11 cellular contexts compared by ENCODE assay signal in genomic region chr1:5423109-5423508, GRCh38.
DNase-seq lines count a peak whose midpoint lies in the region; ATAC-seq, FAIRE-seq and TF ChIP-seq lines count a peak whose summit lies in the region.
"Had no signal": no experiment of that assay in that cellular context is flagged by ENCODE, and none has a peak within 500 bp of the region (broad histone marks: within the 10 kb centered on the region; RNA-seq: fewer than 3 reads in every experiment).

No MANE protein-coding gene starts in this region.

- DNase-seq in CD8-positive, alpha-beta T cell, result peak in 6 of 7 experiments; percentile 21 to 75 (median 40)
- peak; percentile 85 for DNase-seq in NCI-H510A (lab: John Stamatoyannopoulos, UW)
- peak; percentile 67 for DNase-seq in activated CD8-positive, alpha-beta memory T cell treated with anti-CD3 and anti-CD28 coated beads, Interleukin-2, amount 10 ng/mL, durations not matched to agents 7 days and 5 days
- peak; percentile 46 to 75 for DNase-seq in mesothelial cell of epicardium (ENCODE audit: low spot score in 2 of 2, unreplicated experiment in 2 of 2)
- DNase-seq in GM12892 (ENCODE audit: insufficient read length), result no peak
- no peak for DNase-seq in SKM-1 (lab: John Stamatoyannopoulos, UW; ENCODE audit: unreplicated experiment)
- DNase-seq: GOT3 had no signal

- H3K36me3 Mint-ChIP-seq in CD8-positive, alpha-beta T cell, result no peaks in the 10 kb centered on the region
- H3K36me3 Mint-ChIP-seq in activated CD8-positive, alpha-beta memory T cell treated with anti-CD3 and anti-CD28 coated beads, Interleukin-2, amount 10 ng/mL, durations not matched to agents 7 days and 5 days, result no peaks in the 10 kb centered on the region
- H3K36me3 Mint-ChIP-seq in mesothelial cell of epicardium, result no peaks in the 10 kb centered on the region
- H3K36me3 Mint-ChIP-seq: IgD-negative memory B cell had no signal

- POLR2A ChIA-PET in CD8-positive, alpha-beta T cell (lab: Charles Lee), result no interaction called here

- no peak for TF ChIP-seq CTCF in CD8-positive, alpha-beta T cell (IDR thresholded peaks at IDR 0.05)
- no peak for TF ChIP-seq CTCF in mesothelial cell of epicardium (IDR thresholded peaks at IDR 0.05; ENCODE audit: unreplicated experiment)

- H3K4me3 ChIP-seq in CD8-positive, alpha-beta T cell (ENCODE audit: low read depth, low read length), result no peak overlapping the region

- H3K9me3 ChIP-seq in CD8-positive, alpha-beta T cell (ENCODE audit: low read length), result no peaks in the 10 kb centered on the region

- H3K4me3 Mint-ChIP-seq in CD8-positive, alpha-beta T cell, result peak overlapping the region; percentile 50
- no peak overlapping the region for H3K4me3 Mint-ChIP-seq in activated CD8-positive, alpha-beta memory T cell treated with anti-CD3 and anti-CD28 coated beads, Interleukin-2, amount 10 ng/mL, durations not matched to agents 7 days and 5 days
- peak overlapping the region; percentile 14 for H3K4me3 Mint-ChIP-seq in mesothelial cell of epicardium
- H3K4me3 Mint-ChIP-seq: IgD-negative memory B cell had no signal

- peak overlapping the region; percentile 79 for H3K27ac Mint-ChIP-seq in CD8-positive, alpha-beta T cell
- no peak overlapping the region for H3K27ac Mint-ChIP-seq in activated CD8-positive, alpha-beta memory T cell treated with anti-CD3 and anti-CD28 coated beads, Interleukin-2, amount 10 ng/mL, durations not matched to agents 7 days and 5 days
- peak overlapping the region; percentile 2 for H3K27ac Mint-ChIP-seq in mesothelial cell of epicardium
- H3K27ac Mint-ChIP-seq: IgD-negative memory B cell had no signal

- intact Hi-C loops in CD8-positive, alpha-beta T cell (cut with DNase I, micrococcal nuclease), result no loop called here

- peaks cover 15% of the 10 kb centered on the region for H3K27me3 Mint-ChIP-seq in CD8-positive, alpha-beta T cell (ENCODE audit: low read depth)
- peaks cover 35% of the 10 kb centered on the region for H3K27me3 Mint-ChIP-seq in activated CD8-positive, alpha-beta memory T cell treated with anti-CD3 and anti-CD28 coated beads, Interleukin-2, amount 10 ng/mL, durations not matched to agents 7 days and 5 days
- H3K27me3 Mint-ChIP-seq in mesothelial cell of epicardium (ENCODE audit: low read depth), result peaks cover 66% of the 10 kb centered on the region

- H3K4me1 Mint-ChIP-seq in CD8-positive, alpha-beta T cell (ENCODE audit: low read depth), result peaks cover 30% of the 10 kb centered on the region
- H3K4me1 Mint-ChIP-seq in activated CD8-positive, alpha-beta memory T cell treated with anti-CD3 and anti-CD28 coated beads, Interleukin-2, amount 10 ng/mL, durations not matched to agents 7 days and 5 days, result peaks cover 10% of the 10 kb centered on the region
- H3K4me1 Mint-ChIP-seq in mesothelial cell of epicardium, result peaks cover 34% of the 10 kb centered on the region

- no peak overlapping the region for H3K27ac ChIP-seq in CD8-positive, alpha-beta T cell (ENCODE audit: low read depth, low read length)

- H3K4me1 ChIP-seq in CD8-positive, alpha-beta T cell (ENCODE audit: insufficient read depth, low read length), result peaks cover 23% of the 10 kb centered on the region

- no peak for TF ChIP-seq POLR2A in GM12892 (IDR thresholded peaks at IDR 0.05; ENCODE audit: low read depth, low read length)

- H3K36me3 ChIP-seq in CD8-positive, alpha-beta T cell (ENCODE audit: insufficient read depth, low read length), result no peaks in the 10 kb centered on the region

- FAIRE-seq in GM12892 (lab: Jason Lieb, UNC), result no peak

- H3K27me3 ChIP-seq in CD8-positive, alpha-beta T cell (ENCODE audit: insufficient read depth, low read length), result no peaks in the 10 kb centered on the region

- ATAC-seq in CD8-positive, alpha-beta T cell, result peak; percentile 58
- ATAC-seq in activated CD8-positive, alpha-beta memory T cell treated with anti-CD3 and anti-CD28 coated beads, Interleukin-2, amount 10 ng/mL, durations not matched to agents 7 days and 5 days, result peak; percentile 83
- ATAC-seq in GM18520 (IDR thresholded peaks at IDR 0.05; ENCODE audit: unreplicated experiment) (no peak), GM21367 (IDR thresholded peaks at IDR 0.05; ENCODE audit: unreplicated experiment) (no peak)
- ATAC-seq: esophagus mucosa had no signal

- H3K9me3 Mint-ChIP-seq in CD8-positive, alpha-beta T cell, result no peaks in the 10 kb centered on the region
- no peaks in the 10 kb centered on the region for H3K9me3 Mint-ChIP-seq in activated CD8-positive, alpha-beta memory T cell treated with anti-CD3 and anti-CD28 coated beads, Interleukin-2, amount 10 ng/mL, durations not matched to agents 7 days and 5 days (ENCODE audit: low read depth)
- no peaks in the 10 kb centered on the region for H3K9me3 Mint-ChIP-seq in mesothelial cell of epicardium
- H3K9me3 Mint-ChIP-seq: IgD-negative memory B cell had no signal

- CTCF ChIA-PET in CD8-positive, alpha-beta T cell (lab: Charles Lee), result no interaction called here
- CTCF ChIA-PET in activated CD8-positive, alpha-beta memory T cell treated with anti-CD3 and anti-CD28 coated beads, Interleukin-2, amount 10 ng/mL, durations not matched to agents 7 days and 5 days (lab: Charles Lee), result no interaction called here

Comparison
In these comparisons a context has a peak if more than half of its experiments do, and no peak if none do; other contexts are left out.
1. ATAC-seq: peak in CD8-positive, alpha-beta T cell (single experiment) and activated CD8-positive, alpha-beta memory T cell treated with anti-CD3 and anti-CD28 coated beads, Interleukin-2, amount 10 ng/mL, durations not matched to agents 7 days and 5 days (single experiment); none in GM18520 (single experiment) and GM21367 (single experiment).
2. DNase-seq: peak in CD8-positive, alpha-beta T cell (6 of 7), NCI-H510A (single experiment), activated CD8-positive, alpha-beta memory T cell treated with anti-CD3 and anti-CD28 coated beads, Interleukin-2, amount 10 ng/mL, durations not matched to agents 7 days and 5 days (single experiment) and mesothelial cell of epicardium (2 of 2); none in GM12892 (single experiment) and SKM-1 (single experiment).